8 cellular contexts compared by ENCODE assay signal in the genomic region with DNA sequence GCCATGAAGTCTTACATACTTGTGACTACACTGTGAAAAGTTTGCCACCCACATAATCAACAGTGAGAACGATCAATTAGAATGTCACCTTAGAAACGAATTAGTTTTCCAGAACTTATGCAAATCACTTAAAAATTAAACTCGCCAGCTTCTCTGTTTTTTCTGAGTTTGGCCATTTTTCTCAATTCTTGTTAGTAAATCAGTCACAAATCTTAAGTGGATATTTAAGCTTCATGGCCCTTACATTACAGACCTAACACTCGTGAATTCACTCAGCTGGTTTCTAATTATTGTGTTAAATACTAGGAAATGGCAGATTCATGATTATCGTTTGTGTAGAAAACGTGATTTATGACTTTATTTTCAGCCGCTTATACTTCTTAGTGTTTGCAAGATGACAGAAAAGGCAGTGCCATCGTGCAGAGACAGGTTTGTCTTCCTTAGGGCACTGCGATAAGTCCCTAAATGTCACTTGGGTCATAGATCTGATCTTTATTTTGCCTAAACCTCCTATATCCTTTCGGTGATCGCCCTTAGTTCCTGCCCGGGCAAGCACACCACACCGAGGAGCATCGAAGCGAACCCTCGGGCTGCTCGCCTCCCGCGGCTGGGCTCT. TPM values are rescaled to one million over a fixed set of nuclear protein-coding genes. Genes with fewer than 3 reads are reported as not detected.
DNase-seq lines count a peak whose midpoint lies in the region; ATAC-seq and TF ChIP-seq lines count a peak whose summit lies in the region.

No MANE protein-coding gene starts in this region.

- H3K4me3 ChIP-seq in cardiac fibroblast (replicated peaks in 1 of 2; ENCODE audit: low read depth in 2 of 2, low read length in 2 of 2) (peak overlapping the region; percentile 30 to 51), mesodermal cell (ENCODE audit: extremely low read depth, insufficient read depth, low read length, poor library complexity, severe bottlenecking) (peak overlapping the region; percentile 54)

- TF ChIP-seq CTCF in cardiac fibroblast (IDR thresholded peaks at IDR 0.05; ENCODE audit: low read depth, low read length), result no peak

- no peaks in the 10 kb centered on the region for H3K9me3 ChIP-seq in mesodermal cell (ENCODE audit: control insufficient read depth, low read length)

- DNase-seq in cardiac fibroblast (ENCODE audit: low read depth in 2 of 2) (no peak), NOMO-1 treated with DMSO at 0.1 percent for 48 hours (lab: John Stamatoyannopoulos, UW; ENCODE audit: unreplicated experiment) (no peak), SIG-M5 treated with dmso at 0.1 percent for 504 hours (lab: John Stamatoyannopoulos, UW; ENCODE audit: unreplicated experiment) (no peak)
- DNase-seq in stimulated activated naive CD4-positive, alpha-beta T cell treated with Interleukin-2 at 50 U/mL for 16 hours (lab: John Stamatoyannopoulos, UW), result no peak

- no peaks in the 10 kb centered on the region for H3K4me1 ChIP-seq in mesodermal cell (ENCODE audit: control insufficient read depth, insufficient read depth, low read length, poor library complexity, severe bottlenecking)

- 11 to 16% methylated on average over 16 of the region's 19 CpGs for WGBS in mesodermal cell (ENCODE audit: insufficient coverage in 2 of 2), 2 experiments

- no peaks in the 10 kb centered on the region for H3K36me3 ChIP-seq in mesodermal cell (ENCODE audit: control insufficient read depth, insufficient read depth, low read length)

- no peak overlapping the region for H3K27ac ChIP-seq in mesodermal cell (ENCODE audit: low read depth, low read length, severe bottlenecking)

- ATAC-seq in GM18511 (IDR thresholded peaks at IDR 0.05; ENCODE audit: unreplicated experiment), result peak; percentile 52
- peak; percentile 27 for ATAC-seq in HG03039 (IDR thresholded peaks at IDR 0.05; ENCODE audit: unreplicated experiment)
- no peak for ATAC-seq in GM21526 (IDR thresholded peaks at IDR 0.05; ENCODE audit: low FRiP score, unreplicated experiment)

RNA-seq across cellular contexts. Expression of gene CELF2, which starts 0.6 kb away (rescaled TPM):
- polyA plus RNA-seq in mesodermal cell (2013, experiment 1 of 2), result 10.8 TPM
- 10.1 TPM for polyA plus RNA-seq in mesodermal cell (2013, experiment 2 of 2)
